8 cellular contexts compared by ENCODE assay signal in the genomic region with DNA sequence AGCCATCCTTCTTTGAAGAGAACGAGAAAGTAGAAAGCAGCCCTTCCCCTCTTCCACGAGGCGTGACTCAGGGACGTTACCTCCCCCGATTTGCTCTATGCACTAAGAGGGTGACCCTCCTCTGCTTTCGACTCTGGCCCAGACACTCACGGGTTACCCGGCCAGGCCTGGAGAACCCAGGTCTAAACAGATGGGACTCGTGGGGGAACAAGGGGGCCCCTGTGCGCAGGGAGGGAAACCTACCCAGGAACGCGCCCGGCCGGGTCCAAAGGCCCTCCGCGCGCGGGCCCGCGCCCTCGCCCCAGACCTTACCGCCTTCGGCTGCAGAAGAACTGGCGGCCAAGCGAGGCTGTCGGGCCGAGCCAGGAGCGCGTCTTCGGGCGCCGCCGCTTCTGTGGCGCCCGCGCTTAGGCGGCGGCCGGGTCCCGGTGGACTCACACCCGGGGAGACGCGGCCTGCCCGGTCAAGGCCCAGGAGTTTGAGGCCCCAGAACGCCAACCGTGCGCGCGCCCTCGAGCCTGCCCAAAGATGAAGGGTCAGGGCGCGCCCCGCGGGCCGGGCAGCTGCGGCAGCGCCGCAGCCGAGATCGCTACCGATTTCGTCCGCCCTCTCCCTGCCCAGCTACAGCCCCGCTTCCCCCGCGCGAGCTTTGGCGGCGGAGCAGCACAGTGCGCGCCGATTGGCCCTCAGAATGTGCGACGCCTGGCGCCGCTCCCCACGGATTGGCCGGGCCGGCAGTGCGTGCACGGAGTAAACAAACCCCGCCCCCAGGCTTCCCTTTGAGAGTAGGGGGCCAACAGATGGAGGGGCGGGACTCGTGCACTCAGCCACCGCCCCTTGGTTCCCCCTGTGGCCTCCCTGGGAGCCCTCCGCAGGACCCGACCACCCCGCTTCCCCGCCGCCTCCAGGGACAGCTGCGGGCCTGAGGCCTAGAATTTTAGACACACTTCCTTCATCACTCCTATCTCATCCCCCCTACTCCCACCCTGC. TPM values are rescaled to one million over a fixed set of nuclear protein-coding genes. Genes with fewer than 3 reads are reported as not detected.
DNase-seq lines count a peak whose midpoint lies in the region; ATAC-seq, FAIRE-seq and TF ChIP-seq lines count a peak whose summit lies in the region.

A gene with protein sequence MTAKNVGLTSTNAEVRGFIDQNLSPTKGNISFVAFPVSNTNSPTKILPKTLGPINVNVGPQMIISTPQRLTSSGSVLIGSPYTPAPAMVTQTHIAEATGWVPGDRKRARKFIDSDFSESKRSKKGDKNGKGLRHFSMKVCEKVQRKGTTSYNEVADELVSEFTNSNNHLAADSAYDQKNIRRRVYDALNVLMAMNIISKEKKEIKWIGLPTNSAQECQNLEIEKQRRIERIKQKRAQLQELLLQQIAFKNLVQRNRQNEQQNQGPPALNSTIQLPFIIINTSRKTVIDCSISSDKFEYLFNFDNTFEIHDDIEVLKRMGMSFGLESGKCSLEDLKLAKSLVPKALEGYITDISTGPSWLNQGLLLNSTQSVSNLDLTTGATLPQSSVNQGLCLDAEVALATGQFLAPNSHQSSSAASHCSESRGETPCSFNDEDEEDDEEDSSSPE (minus strand): TSS at position 674 of the 990 bp plus-strand sequence. CDS start 47,795 bp downstream, outside the sequence.

- H3K36me3 ChIP-seq in HepG2 (replicated peaks in 1 of 2; ENCODE audit: control insufficient read depth in 1 of 2, insufficient read depth in 2 of 2, low read length in 2 of 2) = no peaks in the 10 kb centered on the region

- H3K4me3 ChIP-seq in HepG2 (replicated peaks in 1 of 3; ENCODE audit: insufficient read depth in 1 of 3, low read depth in 2 of 3, low read length in 3 of 3) = peak within 1 kb of the TSS; percentile 61 to 84 (median 82)

- H3K4me1 Mint-ChIP-seq in CD14-positive monocyte = peaks cover 16% of the 10 kb centered on the region
- peaks cover 24% of the 10 kb centered on the region for H3K4me1 Mint-ChIP-seq in dendritic cell treated with granulocyte-macrophage colony-stimulating factor and Interleukin-4, amounts not matched to agents 40 ng/mL and 50 ng/mL, for 4 days (ENCODE audit: low read depth)

- H3K27ac Mint-ChIP-seq in CD14-positive monocyte = peak within 1 kb of the TSS in 5 of 7 donors; percentile 59 to 84 (median 73)
- peak within 1 kb of the TSS; percentile 79 for H3K27ac Mint-ChIP-seq in dendritic cell treated with granulocyte-macrophage colony-stimulating factor and Interleukin-4, amounts not matched to agents 40 ng/mL and 50 ng/mL, for 4 days

- H3K27me3 Mint-ChIP-seq in CD14-positive monocyte (ENCODE audit: low read depth in 3 of 3) = peaks cover 0 to 4% (median 3%) of the 10 kb centered on the region in 3 donors
- peaks cover 4% of the 10 kb centered on the region for H3K27me3 Mint-ChIP-seq in dendritic cell treated with granulocyte-macrophage colony-stimulating factor and Interleukin-4, amounts not matched to agents 40 ng/mL and 50 ng/mL, for 4 days

- no peaks in the 10 kb centered on the region for H3K9me3 ChIP-seq in HepG2 (ENCODE audit: low read length)

- DNase-seq in CD14-positive monocyte (ENCODE audit: low spot score) (peak; percentile 80), NCI-H526 treated with DMSO at 0.1 percent for 48 hours (lab: John Stamatoyannopoulos, UW) (peak; percentile 83), HepG2 (ENCODE audit: low spot score) (peak; percentile 78)
- DNase-seq in activated CD4-positive, alpha-beta T cell treated with anti-CD3 and anti-CD28 coated beads, Interleukin-2, amount 50 U/mL, for 4 hours = peak; percentile 71 to 72
- peak; percentile 85 for DNase-seq in stimulated activated CD4-positive, alpha-beta T cell treated with anti-CD3 and anti-CD28 coated beads, Interleukin-4, amount 100 ng/mL, for 1 hour

- H3K4me3 Mint-ChIP-seq in CD14-positive monocyte = peak within 1 kb of the TSS; percentile 83 to 95
- peak within 1 kb of the TSS; percentile 83 for H3K4me3 Mint-ChIP-seq in dendritic cell treated with granulocyte-macrophage colony-stimulating factor and Interleukin-4, amounts not matched to agents 40 ng/mL and 50 ng/mL, for 4 days

- WGBS in HepG2 (ENCODE audit: low lambda C conversion rate) = 4% methylated on average over 8 of the region's 91 CpGs

- H3K27me3 ChIP-seq in HepG2 (ENCODE audit: control insufficient read depth in 1 of 2, insufficient read depth in 2 of 2, low read length in 2 of 2) = no peaks in the 10 kb centered on the region

- peak within 1 kb of the TSS; percentile 97 for H3K27ac ChIP-seq in HepG2 (ENCODE audit: extremely low read length, insufficient read depth, low read length)

- POLR2A ChIA-PET in HepG2 (lab: Yijun Ruan, JAX) = interaction anchor here (1.0 to 2.0 kb wide), 3 partner anchors 14 to 131 kb away, joined by 4 to 7 read pairs (median 4); no protein-coding TSS in a partner anchor

- CTCF ChIA-PET in HepG2 (lab: Yijun Ruan, JAX; ENCODE audit: low intra/inter-chr PET ratio, low total read pairs) = no interaction called here

- peak within 1 kb of the TSS; percentile 85 for H3K9ac ChIP-seq in HepG2 (ENCODE audit: insufficient read depth, low read depth, low read length)

- no peak; a peak in 1 of 4 replicates for TF ChIP-seq EP300 in HepG2 (IDR thresholded peaks at IDR 0.05; ENCODE audit: low read depth in 2 of 2, low read length in 2 of 2)
- TF ChIP-seq EP300 in HepG2 (CRISPR knock-in tag; IDR thresholded peaks at IDR 0.05; ENCODE audit: borderline replicate concordance) = peak; percentile 22; the same call in 1 of the 2 replicates

- H3K9me3 Mint-ChIP-seq in CD14-positive monocyte = no peaks in the 10 kb centered on the region
- H3K9me3 Mint-ChIP-seq in dendritic cell treated with granulocyte-macrophage colony-stimulating factor and Interleukin-4, amounts not matched to agents 40 ng/mL and 50 ng/mL, for 4 days = no peaks in the 10 kb centered on the region

- peak within 1 kb of the TSS; percentile 81 for H2AFZ ChIP-seq in HepG2 (ENCODE audit: low read length)

- H4K20me1 ChIP-seq in HepG2 (ENCODE audit: insufficient read depth, low read length) = no peaks in the 10 kb centered on the region

- FAIRE-seq in HepG2 (lab: Jason Lieb, UNC) = peak; percentile 8

- peaks cover 34% of the 10 kb centered on the region for H3K4me1 ChIP-seq in HepG2 (ENCODE audit: insufficient read depth, low read length)

- peak; percentile 55; the same call in 1 of the 2 replicates for TF ChIP-seq RAD21 in HepG2 (CRISPR knock-in tag; IDR thresholded peaks at IDR 0.05)

- intact Hi-C loops in CD14-positive monocyte (cut with micrococcal nuclease) = no loop called here
- intact Hi-C loops in dendritic cell treated with granulocyte-macrophage colony-stimulating factor and Interleukin-4, amounts not matched to agents 40 ng/mL and 50 ng/mL, for 4 days (cut with micrococcal nuclease) = no loop called here
- intact Hi-C loops in HepG2 (cut with micrococcal nuclease; ENCODE audit: unreplicated experiment) = loop anchor here (2.0 kb wide), 1 partner anchor 22 kb away; no protein-coding TSS in a partner anchor

- ATAC-seq in GM19351 (IDR thresholded peaks at IDR 0.05; ENCODE audit: unreplicated experiment) (peak; percentile 99), HG03520 (IDR thresholded peaks at IDR 0.05; ENCODE audit: unreplicated experiment) (peak; percentile 99), HepG2 (peak; percentile 98)

- H3K36me3 Mint-ChIP-seq in CD14-positive monocyte = no peaks in the 10 kb centered on the region
- H3K36me3 Mint-ChIP-seq in dendritic cell treated with granulocyte-macrophage colony-stimulating factor and Interleukin-4, amounts not matched to agents 40 ng/mL and 50 ng/mL, for 4 days (ENCODE audit: low read depth) = no peaks in the 10 kb centered on the region

- TF ChIP-seq CTCF in CD14-positive monocyte (IDR thresholded peaks at IDR 0.05) (no peak), HepG2 (CRISPR knock-in tag; IDR thresholded peaks at IDR 0.05) (no peak)

- peak within 1 kb of the TSS; percentile 74 for H3K4me2 ChIP-seq in HepG2 (ENCODE audit: low read depth, low read length)

- H3K79me2 ChIP-seq in HepG2 (ENCODE audit: insufficient read depth, low read length) = peaks cover 32% of the 10 kb centered on the region

- in situ Hi-C loops in HepG2 (cut with HindIII; ENCODE audit: extremely low pct_ligation_motif_present, low pct_unique_long_range_greater_than_20kb) = no loop called here

- peak; percentile 62 to 72; a peak in 3 of 4 replicates for TF ChIP-seq POLR2A in HepG2 (IDR thresholded peaks at IDR 0.05; ENCODE audit: insufficient read depth in 1 of 2, low read depth in 2 of 2, low read length in 2 of 2)

- no TSS peak for BruUV-seq in HepG2 (replicated peaks; lab: Mats Ljungman, UMichigan)

RNA-seq across cellular contexts. Expression of the gene that starts here (rescaled TPM):
- polyA plus RNA-seq in CD14-positive monocyte (1 to 10 TPM; 1.1 to 3.5 TPM), HepG2 (2011; rRNA removed) (9.9 and 17.9 TPM in 2 replicates)
- total RNA-seq in HepG2 (2016; rRNA removed; fragmentation: Illumina TruSeq; extraction: Trizol) = 37.4 and 46.2 TPM in 2 replicates
- 29.2 and 30.3 TPM in 2 replicates for total RNA-seq in HepG2 (2016; cell fraction: cytosol; rRNA removed; fragmentation: Illumina TruSeq; extraction: Trizol; ENCODE audit: low read depth)
- total RNA-seq in HepG2 (2016; cell fraction: insoluble cytoplasmic fraction; rRNA removed; fragmentation: Illumina TruSeq; extraction: Trizol) = 38.1 and 41.0 TPM in 2 replicates
- 56.1 and 67.2 TPM in 2 replicates for total RNA-seq in HepG2 (2016; cell fraction: membrane; rRNA removed; fragmentation: Illumina TruSeq; extraction: Trizol)
- total RNA-seq in HepG2 (2016; cell fraction: nucleus; rRNA removed; fragmentation: Illumina TruSeq; extraction: Trizol) = 28.1 and 29.7 TPM in 2 replicates
- polyA plus RNA-seq in HepG2 (2011; cell fraction: cytosol; rRNA removed) = 6.7 and 8.3 TPM in 2 replicates
- 6.3 and 7.3 TPM in 2 replicates for polyA plus RNA-seq in HepG2 (2011; cell fraction: nucleus; rRNA removed)
- polyA plus RNA-seq in HepG2 (2012) = 10.4 and 16.3 TPM in 2 replicates
- 38.4 and 47.0 TPM in 2 replicates for polyA plus RNA-seq in HepG2 (2016; cell fraction: cytosol; fragmentation: Illumina TruSeq; extraction: Trizol; ENCODE audit: low read depth)
- polyA plus RNA-seq in HepG2 (2016; cell fraction: insoluble cytoplasmic fraction; fragmentation: Illumina TruSeq; extraction: Trizol; ENCODE audit: low read depth) = 37.3 and 38.6 TPM in 2 replicates
- polyA plus RNA-seq in HepG2 (2016; cell fraction: membrane; fragmentation: Illumina TruSeq; extraction: Trizol; ENCODE audit: low read depth) = 51.0 and 53.3 TPM in 2 replicates
- 18.1 and 22.6 TPM in 2 replicates for polyA plus RNA-seq in HepG2 (2016; cell fraction: nucleus; fragmentation: Illumina TruSeq; extraction: Trizol; ENCODE audit: insufficient read depth, low read depth)
- 17.7 and 20.8 TPM in 2 replicates for polyA minus RNA-seq in HepG2 (2011; rRNA and poly(A)+ RNA removed; ENCODE audit: low replicate concordance)
- polyA minus RNA-seq in HepG2 (2011; cell fraction: cytosol; rRNA and poly(A)+ RNA removed) = 8.7 and 10.9 TPM in 2 replicates
- polyA minus RNA-seq in HepG2 (2011; cell fraction: nucleus; rRNA and poly(A)+ RNA removed) = 15.8 and 16.4 TPM in 2 replicates

Comparison
In these comparisons a context has a peak if more than half of its experiments do, and no peak if none do; other contexts are left out.
1. Peak in every context shown above with its lines: DNase-seq, ATAC-seq, H3K4me3 ChIP-seq and H3K27ac ChIP-seq.